ENCODE assay signal across 16 cellular contexts in genomic region chr2:11305958-11306357, GRCh38. TPM values are rescaled to one million over a fixed set of nuclear protein-coding genes. Genes with fewer than 3 reads are reported as not detected.
DNase-seq lines count a peak whose midpoint lies in the region; ATAC-seq, FAIRE-seq and TF ChIP-seq lines count a peak whose summit lies in the region.
"Had no signal": no experiment of that assay in that cellular context is flagged by ENCODE, and none has a peak within 500 bp of the region (broad histone marks: within the 10 kb centered on the region; RNA-seq: fewer than 3 reads in every experiment).

No MANE protein-coding gene starts in this region.

- peak overlapping the region; percentile 62 for H3K27ac ChIP-seq in ACC112 (ENCODE audit: low read depth, low read length)
- H3K27ac ChIP-seq in liver (ENCODE audit: low read depth in 1 of 2, low read length in 2 of 2) = no peak overlapping the region
- H3K27ac ChIP-seq: BLaER1, colonic mucosa had no signal

- H3K36me3 ChIP-seq in ACC112 (ENCODE audit: insufficient read depth, low read length) = no peaks in the 10 kb centered on the region
- H3K36me3 ChIP-seq in liver (ENCODE audit: control insufficient read depth in 4 of 4, insufficient read depth in 3 of 4, low read depth in 1 of 4, low read length in 3 of 4) = no peaks in the 10 kb centered on the region
- H3K36me3 ChIP-seq: colonic mucosa had no signal

- H3K27me3 ChIP-seq in ACC112 (ENCODE audit: insufficient read depth, low read length) = no peaks in the 10 kb centered on the region
- no peaks in the 10 kb centered on the region for H3K27me3 ChIP-seq in liver (ENCODE audit: control insufficient read depth in 4 of 4, insufficient read depth in 4 of 4, low read length in 3 of 4)
- H3K27me3 ChIP-seq: BLaER1, colonic mucosa had no signal

- no peak overlapping the region for H2AFZ ChIP-seq in ACC112 (ENCODE audit: low read length, unreplicated experiment)

- no peaks in the 10 kb centered on the region for H3K36me3 Mint-ChIP-seq in chondrocyte (ENCODE audit: low read depth)
- H3K36me3 Mint-ChIP-seq: natural killer cell treated with Interleukin-12 subunit alpha and Interleukin-12 subunit beta and Interleukin-15 and Interleukin-18, amount 100 ng/mL, for 72 hours had no signal

- no peaks in the 10 kb centered on the region for H3K27me3 Mint-ChIP-seq in chondrocyte (ENCODE audit: low read depth)
- H3K27me3 Mint-ChIP-seq: natural killer cell treated with Interleukin-12 subunit alpha and Interleukin-12 subunit beta and Interleukin-15 and Interleukin-18, amount 100 ng/mL, for 72 hours had no signal

- no peak overlapping the region for H3K4me3 ChIP-seq in ACC112 (ENCODE audit: low read depth, low read length)
- no peak overlapping the region for H3K4me3 ChIP-seq in liver (ENCODE audit: low read depth in 1 of 3, low read length in 3 of 3)
- H3K4me3 ChIP-seq: BLaER1, colonic mucosa had no signal

- 51% methylated on average over 1 of the region's 1 CpG for WGBS in liver

- ATAC-seq in GM21367 (IDR thresholded peaks at IDR 0.05; ENCODE audit: unreplicated experiment) (no peak), GM21576 (IDR thresholded peaks at IDR 0.05; ENCODE audit: unreplicated experiment) (no peak)
- ATAC-seq: natural killer cell treated with Interleukin-12 subunit alpha and Interleukin-12 subunit beta and Interleukin-15 and Interleukin-18, amount 100 ng/mL, for 72 hours had no signal

- H3K4me1 ChIP-seq in ACC112 (ENCODE audit: control insufficient read depth, insufficient read depth, low read length, unreplicated experiment) (peaks cover 16% of the 10 kb centered on the region), liver (ENCODE audit: control insufficient read depth in 4 of 4, insufficient read depth in 4 of 4, low read length in 3 of 4) (peaks cover 6 to 10% (median 8%) of the 10 kb centered on the region in 4 donors)
- H3K4me1 ChIP-seq: BLaER1, colonic mucosa had no signal

- no peak for FAIRE-seq in GM12892 (lab: Jason Lieb, UNC)
- FAIRE-seq: urothelium cell line had no signal

- TF ChIP-seq POLR2A in GM12892 (IDR thresholded peaks at IDR 0.05; ENCODE audit: low read depth, low read length) = no peak

- no peak overlapping the region for H3K9ac ChIP-seq in liver (ENCODE audit: low read depth in 1 of 2, low read length in 2 of 2)
- H3K9ac ChIP-seq: BLaER1 had no signal

- no peaks in the 10 kb centered on the region for H3K9me3 Mint-ChIP-seq in chondrocyte (ENCODE audit: low read depth)
- H3K9me3 Mint-ChIP-seq: natural killer cell treated with Interleukin-12 subunit alpha and Interleukin-12 subunit beta and Interleukin-15 and Interleukin-18, amount 100 ng/mL, for 72 hours had no signal

- DNase-seq in HS-27A (ENCODE audit: low read depth) = peak; percentile 62
- no peak for DNase-seq in chondrocyte (ENCODE audit: low spot score)
- DNase-seq in activated CD8-positive, alpha-beta memory T cell treated with anti-CD3 and anti-CD28 coated beads for 24 hours = no peak
- DNase-seq in GM12892 (ENCODE audit: insufficient read length) = no peak
- DNase-seq: activated naive CD4-positive, alpha-beta T cell; colonic mucosa; foreskin melanocyte; NCI-H146; SIG-M5 had no signal

- H3K4me3 Mint-ChIP-seq in chondrocyte (ENCODE audit: unreplicated experiment) = no peak overlapping the region
- H3K4me3 Mint-ChIP-seq: natural killer cell treated with Interleukin-12 subunit alpha and Interleukin-12 subunit beta and Interleukin-15 and Interleukin-18, amount 100 ng/mL, for 72 hours had no signal

- no peak for TF ChIP-seq RAD21 in liver (IDR thresholded peaks at IDR 0.05)

- TF ChIP-seq CTCF in chondrocyte (IDR thresholded peaks at IDR 0.05) (no peak), liver (IDR thresholded peaks at IDR 0.05; ENCODE audit: low read depth, low read length, missing input control) (no peak)

- peak overlapping the region; percentile 69 for H3K27ac Mint-ChIP-seq in chondrocyte (ENCODE audit: unreplicated experiment)
- H3K27ac Mint-ChIP-seq: natural killer cell treated with Interleukin-12 subunit alpha and Interleukin-12 subunit beta and Interleukin-15 and Interleukin-18, amount 100 ng/mL, for 72 hours had no signal

- no peaks in the 10 kb centered on the region for H3K9me3 ChIP-seq in liver (ENCODE audit: control insufficient read depth in 4 of 4, low read length in 3 of 4)
- H3K9me3 ChIP-seq: colonic mucosa had no signal

- peaks cover 69% of the 10 kb centered on the region for H3K79me2 ChIP-seq in ACC112 (ENCODE audit: control insufficient read depth, insufficient read depth, low read length, unreplicated experiment)

- peaks cover 48% of the 10 kb centered on the region for H3K4me1 Mint-ChIP-seq in chondrocyte (ENCODE audit: low read depth)

TF ChIP-seq in liver, 16 proteins besides CTCF, POLR2A, EP300 and RAD21:
- TF ChIP-seq ZBTB33 (IDR thresholded peaks at IDR 0.05) = no peak
- peak; percentile 46 to 50 for TF ChIP-seq HNF4A (conservative IDR thresholded peaks at IDR 0.05)
- no peak for TF ChIP-seq RXRA (IDR thresholded peaks at IDR 0.05)
- TF ChIP-seq JUND (IDR thresholded peaks at IDR 0.05) = peak in 1 of 2 donors; percentile 45

RNA-seq across cellular contexts. Expression of gene ROCK2, which starts 38.5 kb away (rescaled TPM):
- 48.6 to 62.3 TPM (median 61.4 TPM) in 3 replicates for total RNA-seq in chondrocyte
- 10 to 100 TPM; 16.1 to 31.0 TPM for total RNA-seq in liver
- 1 to 10 TPM; 5.3 to 8.3 TPM for polyA plus RNA-seq in liver
- 8.8 TPM for polyA plus RNA-seq in GM12892 (2012; ENCODE audit: missing spikeins)
